1 cellular context compared by ENCODE assay signal in the genomic region with DNA sequence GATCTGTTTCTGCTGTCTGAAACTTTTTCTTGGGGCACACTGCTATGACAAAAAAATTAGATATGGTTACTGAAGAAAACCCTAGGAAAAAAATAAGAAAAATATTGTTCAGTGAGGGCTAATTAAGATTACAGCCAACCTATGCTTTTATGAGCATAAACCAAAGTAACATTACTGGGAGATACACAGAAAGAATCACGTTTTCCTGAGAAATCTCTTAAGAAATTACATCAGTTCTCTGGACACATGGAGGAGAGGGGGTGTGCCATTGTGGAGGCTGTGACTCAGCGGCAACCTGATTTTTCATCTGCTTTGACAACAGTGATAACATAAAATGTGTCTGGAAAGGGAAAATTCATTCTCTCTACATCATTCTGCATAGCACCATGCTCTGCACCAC.
TF ChIP-seq lines count a peak whose summit lies in the region.

No MANE protein-coding gene starts in this region.

TF ChIP-seq in IMR-90, 13 proteins besides CTCF, POLR2A, EP300 and RAD21:
- TF ChIP-seq SMC3 (IDR thresholded peaks at IDR 0.05; ENCODE audit: low read depth, low read length) (no peak), BHLHE40 (IDR thresholded peaks at IDR 0.05; ENCODE audit: low read depth, low read length) (peak; percentile 82), MAFK (IDR thresholded peaks at IDR 0.05; ENCODE audit: low read depth, low read length) (no peak), MXI1 (IDR thresholded peaks at IDR 0.05; ENCODE audit: borderline replicate concordance, low read depth, low read length) (peak; percentile 82; the same call in 1 of the 2 replicates), CEBPB (IDR thresholded peaks at IDR 0.05; ENCODE audit: low read depth, low read length) (peak; percentile 57), FOS (IDR thresholded peaks at IDR 0.05; ENCODE audit: low read depth, low read length) (peak; percentile 73; the same call in 1 of the 2 replicates), NFE2L2 (IDR thresholded peaks at IDR 0.05; ENCODE audit: low read depth, low read length) (no peak)
- TF ChIP-seq, protein P1, sequence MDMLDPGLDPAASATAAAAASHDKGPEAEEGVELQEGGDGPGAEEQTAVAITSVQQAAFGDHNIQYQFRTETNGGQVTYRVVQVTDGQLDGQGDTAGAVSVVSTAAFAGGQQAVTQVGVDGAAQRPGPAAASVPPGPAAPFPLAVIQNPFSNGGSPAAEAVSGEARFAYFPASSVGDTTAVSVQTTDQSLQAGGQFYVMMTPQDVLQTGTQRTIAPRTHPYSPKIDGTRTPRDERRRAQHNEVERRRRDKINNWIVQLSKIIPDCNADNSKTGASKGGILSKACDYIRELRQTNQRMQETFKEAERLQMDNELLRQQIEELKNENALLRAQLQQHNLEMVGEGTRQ (IDR thresholded peaks at IDR 0.05; ENCODE audit: low read depth, low read length) = peak; percentile 29; the same call in 1 of the 2 replicates
- TF ChIP-seq, protein P2, sequence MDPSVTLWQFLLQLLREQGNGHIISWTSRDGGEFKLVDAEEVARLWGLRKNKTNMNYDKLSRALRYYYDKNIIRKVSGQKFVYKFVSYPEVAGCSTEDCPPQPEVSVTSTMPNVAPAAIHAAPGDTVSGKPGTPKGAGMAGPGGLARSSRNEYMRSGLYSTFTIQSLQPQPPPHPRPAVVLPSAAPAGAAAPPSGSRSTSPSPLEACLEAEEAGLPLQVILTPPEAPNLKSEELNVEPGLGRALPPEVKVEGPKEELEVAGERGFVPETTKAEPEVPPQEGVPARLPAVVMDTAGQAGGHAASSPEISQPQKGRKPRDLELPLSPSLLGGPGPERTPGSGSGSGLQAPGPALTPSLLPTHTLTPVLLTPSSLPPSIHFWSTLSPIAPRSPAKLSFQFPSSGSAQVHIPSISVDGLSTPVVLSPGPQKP (IDR thresholded peaks at IDR 0.05; ENCODE audit: borderline replicate concordance, low read depth, low read length) = no peak
